ENCODE assay signal across 10 cellular contexts in the genomic region with DNA sequence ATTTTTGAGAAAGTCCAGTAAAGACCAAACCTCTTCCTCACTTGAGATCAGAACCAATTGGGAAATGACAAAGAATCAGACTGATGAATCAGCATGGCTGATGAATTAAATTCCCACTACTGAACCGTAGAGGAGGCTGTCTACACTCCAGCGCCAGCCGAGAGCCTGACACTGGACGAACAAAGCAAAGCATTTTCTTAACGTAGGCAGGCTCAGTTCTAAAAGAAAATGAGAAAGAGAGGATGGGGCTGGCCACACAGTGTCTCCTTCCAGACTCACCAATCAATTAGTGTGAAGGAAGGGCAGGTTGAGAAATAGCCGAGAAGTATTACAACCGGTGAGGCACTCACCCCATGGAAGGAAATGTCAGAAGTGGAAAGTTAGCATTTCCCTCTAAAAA. TPM values are rescaled to one million over a fixed set of nuclear protein-coding genes. Genes with fewer than 3 reads are reported as not detected.
A peak's percentile ranks its signal among the peaks of the same experiment; 100 is the strongest.
DNase-seq lines count a peak whose midpoint lies in the region; ATAC-seq, FAIRE-seq and TF ChIP-seq lines count a peak whose summit lies in the region.
"Had no signal": no experiment of that assay in that cellular context is flagged by ENCODE, and none has a peak within 500 bp of the region (broad histone marks: within the 10 kb centered on the region; RNA-seq: fewer than 3 reads in every experiment).

No MANE protein-coding gene starts in this region.

- peak overlapping the region; percentile 83 for H2AFZ ChIP-seq in endothelial cell of umbilical vein (ENCODE audit: low read depth, low read length)
- H2AFZ ChIP-seq in mesenchymal stem cell (ENCODE audit: low read depth, low read length): no peak overlapping the region

- peaks cover 7% of the 10 kb centered on the region for H3K79me1 ChIP-seq in mesenchymal stem cell (replicated peaks; ENCODE audit: low read length, poor library complexity, severe bottlenecking)

- H4K91ac ChIP-seq in mesenchymal stem cell (ENCODE audit: low read length): peak overlapping the region; percentile 6

- no peak overlapping the region for H3K14ac ChIP-seq in mesenchymal stem cell (ENCODE audit: low read length in 2 of 2)

- CTCF ChIA-PET in endothelial cell of umbilical vein (lab: Charles Lee): interaction anchor here (1.2 kb wide), 1 partner anchor 144 kb away, joined by 3 read pairs; no protein-coding TSS in a partner anchor

- H3K27me3 ChIP-seq in endothelial cell of umbilical vein (ENCODE audit: control insufficient read depth in 2 of 2, insufficient read depth in 2 of 2, low read length in 2 of 2) (no peaks in the 10 kb centered on the region), mesenchymal stem cell (ENCODE audit: control insufficient read depth in 1 of 2, insufficient read depth in 1 of 2, low read length in 2 of 2) (no peaks in the 10 kb centered on the region), thoracic aorta (replicated peaks; ENCODE audit: insufficient read depth) (no peaks in the 10 kb centered on the region), prostate gland (replicated peaks; ENCODE audit: insufficient read depth) (no peaks in the 10 kb centered on the region)

- H3K36me3 ChIP-seq in endothelial cell of umbilical vein (ENCODE audit: control insufficient read depth in 2 of 2, extremely low read depth in 1 of 2, insufficient read depth in 2 of 2, low read length in 2 of 2): no peaks in the 10 kb centered on the region
- no peaks in the 10 kb centered on the region for H3K36me3 ChIP-seq in mesenchymal stem cell (ENCODE audit: control insufficient read depth in 1 of 2, insufficient read depth in 2 of 2, low read depth in 1 of 2, low read length in 2 of 2)
- no peaks in the 10 kb centered on the region for H3K36me3 ChIP-seq in thoracic aorta
- H3K36me3 ChIP-seq in prostate gland: no peaks in the 10 kb centered on the region

- no peak overlapping the region for H3K23ac ChIP-seq in mesenchymal stem cell (ENCODE audit: low read length in 2 of 2)

- DNase-seq in NCI-H2227 treated with DMSO at 0.1 percent for 48 hours (lab: John Stamatoyannopoulos, UW) (peak; percentile 11), endothelial cell of umbilical vein (ENCODE audit: low read depth, low spot score) (peak; percentile 76), mesenchymal stem cell (peak; percentile 73), thoracic aorta (ENCODE audit: low spot score) (no peak), SW 1271 (lab: John Stamatoyannopoulos, UW) (no peak), GM20000 (ENCODE audit: low spot score) (no peak), prostate gland (ENCODE audit: low spot score) (no peak)
- DNase-seq: activated naive CD4-positive, alpha-beta T cell treated with anti-CD3 and anti-CD28 coated beads, Interleukin-2, amount 50 U/mL, for 16 hours; MV-4-11 had no signal

- no TSS peak for BruUV-seq in endothelial cell of umbilical vein (replicated peaks; lab: Mats Ljungman, UMichigan)

- peak overlapping the region; percentile 33 for H2BK5ac ChIP-seq in mesenchymal stem cell (ENCODE audit: low read depth, low read length, poor library complexity, severe bottlenecking)

- H3K27ac ChIP-seq in endothelial cell of umbilical vein (ENCODE audit: insufficient read depth, low read depth, low read length) (peak overlapping the region; percentile 48), mesenchymal stem cell (ENCODE audit: low read length, poor library complexity, severe bottlenecking) (peak overlapping the region; percentile 100), thoracic aorta (peak overlapping the region; percentile 71 to 74), prostate gland (peak overlapping the region in 1 of 2 donors; percentile 48)

- peak overlapping the region; percentile 54 to 88 for H3K4ac ChIP-seq in mesenchymal stem cell (ENCODE audit: low read depth in 1 of 2, low read length in 2 of 2)

- H3K9ac ChIP-seq in endothelial cell of umbilical vein (replicated peaks; ENCODE audit: extremely low read depth, insufficient read depth, low read length): peak overlapping the region; percentile 32
- H3K9ac ChIP-seq in mesenchymal stem cell (ENCODE audit: low read length): peak overlapping the region; percentile 48

- TF ChIP-seq POLR2A in endothelial cell of umbilical vein (IDR thresholded peaks at IDR 0.05; ENCODE audit: low read depth, low read length) (no peak), prostate gland (IDR thresholded peaks at IDR 0.05) (no peak)

- H4K8ac ChIP-seq in mesenchymal stem cell (ENCODE audit: low read length): no peak overlapping the region

- POLR2A ChIA-PET in endothelial cell of umbilical vein (lab: Charles Lee): no interaction called here

- H3K4me3 ChIP-seq in endothelial cell of umbilical vein (replicated peaks in 1 of 3; ENCODE audit: insufficient read depth in 1 of 3, low read depth in 1 of 3, low read length in 3 of 3) (peak overlapping the region in 1 of 3 experiments; percentile 44), mesenchymal stem cell (ENCODE audit: insufficient read depth in 1 of 2, low read depth in 1 of 2, low read length in 2 of 2) (no peak overlapping the region), thoracic aorta (peak overlapping the region; percentile 36), prostate gland (no peak overlapping the region)

- H3K18ac ChIP-seq in mesenchymal stem cell (ENCODE audit: low read depth in 1 of 2, low read length in 2 of 2): peak overlapping the region in 1 of 2 experiments; percentile 89

- intact Hi-C loops in endothelial cell of umbilical vein (cut with micrococcal nuclease) (loop anchor here (2.0 kb wide), 1 partner anchor 36 kb away; no protein-coding TSS in a partner anchor), prostate gland (cut with DNase I) (no loop called here)

- ATAC-seq in thoracic aorta (ENCODE audit: insufficient number of reproducible peaks, low FRiP score, low read depth) (peak; percentile 23), HG03520 (IDR thresholded peaks at IDR 0.05; ENCODE audit: unreplicated experiment) (no peak)

- H2AK5ac ChIP-seq in mesenchymal stem cell (ENCODE audit: low read length, severe bottlenecking): no peak overlapping the region

- H2BK120ac ChIP-seq in mesenchymal stem cell (ENCODE audit: low read depth, low read length): no peak overlapping the region

- no peaks in the 10 kb centered on the region for H4K20me1 ChIP-seq in endothelial cell of umbilical vein (replicated peaks; ENCODE audit: control insufficient read depth, extremely low read depth, insufficient read depth, low read length)

- WGBS in mesenchymal stem cell: 67% methylated on average over 7 of the region's 7 CpGs
- WGBS in prostate gland: 68% methylated on average over 7 of the region's 7 CpGs

- no peaks in the 10 kb centered on the region for H3K79me2 ChIP-seq in endothelial cell of umbilical vein (ENCODE audit: control insufficient read depth, insufficient read depth, low read length)

- H3K4me1 ChIP-seq in endothelial cell of umbilical vein (ENCODE audit: control insufficient read depth, extremely low read depth, insufficient read depth, low read length) (peaks cover 20% of the 10 kb centered on the region), mesenchymal stem cell (ENCODE audit: control insufficient read depth, insufficient read depth, low read depth, low read length) (peaks cover 2% of the 10 kb centered on the region), thoracic aorta (ENCODE audit: control insufficient read depth in 1 of 2, low read depth in 2 of 2) (peaks cover 23 to 68% of the 10 kb centered on the region in 2 donors), prostate gland (replicated peaks) (no peaks in the 10 kb centered on the region)

- H2BK12ac ChIP-seq in mesenchymal stem cell (ENCODE audit: low read length in 2 of 2): no peak overlapping the region

- TF ChIP-seq CTCF in endothelial cell of umbilical vein (IDR thresholded peaks at IDR 0.05; ENCODE audit: extremely low read depth in 1 of 2, insufficient read depth in 1 of 2, low read depth in 1 of 2, low read length in 2 of 2) (peak in 1 of 2 donors; percentile 2), thoracic aorta (IDR thresholded peaks at IDR 0.05) (peak; percentile 30), GM20000 (IDR thresholded peaks at IDR 0.05; ENCODE audit: extremely low read depth, missing control alignments) (no peak), prostate gland (IDR thresholded peaks at IDR 0.05) (no peak)

- H3K4me2 ChIP-seq in endothelial cell of umbilical vein (ENCODE audit: insufficient read depth, low read length): peak overlapping the region; percentile 73
- peak overlapping the region; percentile 9 for H3K4me2 ChIP-seq in mesenchymal stem cell (ENCODE audit: low read length, poor library complexity, severe bottlenecking)

- peak; percentile 70 for FAIRE-seq in endothelial cell of umbilical vein (lab: Jason Lieb, UNC)

- dilution Hi-C loops in endothelial cell of umbilical vein (cut with MboI; ENCODE audit: extremely low pct_ligation_motif_present, low sequenced_read_pairs): no loop called here

- no peak overlapping the region for H2BK15ac ChIP-seq in mesenchymal stem cell (ENCODE audit: low read depth, poor library complexity, severe bottlenecking)

- H3K9me3 ChIP-seq in endothelial cell of umbilical vein (replicated peaks; ENCODE audit: control insufficient read depth, insufficient read depth, low read length): no peaks in the 10 kb centered on the region
- no peaks in the 10 kb centered on the region for H3K9me3 ChIP-seq in mesenchymal stem cell (ENCODE audit: control insufficient read depth, low read length)
- no peaks in the 10 kb centered on the region for H3K9me3 ChIP-seq in thoracic aorta
- no peaks in the 10 kb centered on the region for H3K9me3 ChIP-seq in prostate gland

- no peaks in the 10 kb centered on the region for H3K9me1 ChIP-seq in endothelial cell of umbilical vein (replicated peaks; ENCODE audit: control insufficient read depth, extremely low read depth, insufficient read depth, low read length)

RNA-seq across cellular contexts. Expression of gene ITGA1, which starts 49.4 kb away (rescaled TPM):
- 1.9 and 3.3 TPM in 2 replicates for total RNA-seq in endothelial cell of umbilical vein
- polyA plus RNA-seq in endothelial cell of umbilical vein: 0.65 and 1.2 TPM in 2 replicates
- 0.30 and 0.73 TPM in 2 replicates for polyA plus RNA-seq in endothelial cell of umbilical vein (2011; cell fraction: cytosol; rRNA removed)
- 1.6 and 2.7 TPM in 2 replicates for polyA plus RNA-seq in endothelial cell of umbilical vein (2011; cell fraction: nucleus; rRNA removed)
- polyA plus RNA-seq in endothelial cell of umbilical vein (2012): 0.45 and 0.60 TPM in 2 replicates
- polyA minus RNA-seq in endothelial cell of umbilical vein: 2.5 and 5.4 TPM in 2 replicates
- 24.3 TPM for polyA minus RNA-seq in endothelial cell of umbilical vein (2011; cell fraction: cytosol; rRNA and poly(A)+ RNA removed)
- polyA minus RNA-seq in endothelial cell of umbilical vein (2011; cell fraction: nucleus; rRNA and poly(A)+ RNA removed): 4.2 and 6.7 TPM in 2 replicates
- 202 TPM for polyA plus RNA-seq in mesenchymal stem cell (2013, experiment 1 of 2)
- 199 TPM for polyA plus RNA-seq in mesenchymal stem cell (2013, experiment 2 of 2)
- 100 to 1,000 TPM; 125 to 169 TPM for total RNA-seq in thoracic aorta
- total RNA-seq in prostate gland: 10 to 100 TPM; 43.7 to 78.3 TPM

RNA-seq across cellular contexts. Expression of gene PELO, which starts 49.4 kb away (rescaled TPM):
- total RNA-seq in endothelial cell of umbilical vein (10.2 and 13.2 TPM in 2 replicates), thoracic aorta (10 to 100 TPM; 28.8 to 44.7 TPM), prostate gland (10 to 100 TPM; 14.9 to 18.8 TPM)
- polyA plus RNA-seq in endothelial cell of umbilical vein: 7.8 and 8.6 TPM in 2 replicates
- polyA plus RNA-seq in endothelial cell of umbilical vein (2011; cell fraction: cytosol; rRNA removed): 9.3 and 9.4 TPM in 2 replicates
- 6.1 and 6.8 TPM in 2 replicates for polyA plus RNA-seq in endothelial cell of umbilical vein (2011; cell fraction: nucleus; rRNA removed)
- 5.8 and 7.6 TPM in 2 replicates for polyA plus RNA-seq in endothelial cell of umbilical vein (2012)
- 12.4 and 14.8 TPM in 2 replicates for polyA minus RNA-seq in endothelial cell of umbilical vein
- 15.5 TPM for polyA minus RNA-seq in endothelial cell of umbilical vein (2011; cell fraction: cytosol; rRNA and poly(A)+ RNA removed)
- polyA minus RNA-seq in endothelial cell of umbilical vein (2011; cell fraction: nucleus; rRNA and poly(A)+ RNA removed): 9.8 and 10.5 TPM in 2 replicates
- polyA plus RNA-seq in mesenchymal stem cell (2013, experiment 1 of 2): 37.4 TPM
- polyA plus RNA-seq in mesenchymal stem cell (2013, experiment 2 of 2): 35.7 TPM

Comparison
In these comparisons a context has a peak if more than half of its experiments do, and no peak if none do; other contexts are left out.
1. DNase-seq: peak in NCI-H2227 treated with DMSO at 0.1 percent for 48 hours (single experiment), endothelial cell of umbilical vein (single experiment) and mesenchymal stem cell (single experiment); none in thoracic aorta (single experiment), SW 1271 (0 of 2), GM20000 (single experiment) and prostate gland (single experiment).
2. RNA of gene ITGA1, which starts 49.4 kb away (total RNA-seq): 125 to 169 TPM in thoracic aorta and 43.7 to 78.3 TPM in prostate gland; 1.9 to 3.3 TPM in endothelial cell of umbilical vein; every median in the first group is over 10 times any median in the second.